ENCODE assay signal across 8 cellular contexts in genomic region chr13:49935171-49936084, GRCh38. TPM values are rescaled to one million over a fixed set of nuclear protein-coding genes. Genes with fewer than 3 reads are reported as not detected.
DNase-seq lines count a peak whose midpoint lies in the region; ATAC-seq and TF ChIP-seq lines count a peak whose summit lies in the region.

No MANE protein-coding gene starts in this region.

- TF ChIP-seq CTCF in AG10803 (conservative IDR thresholded peaks at IDR 0.05; ENCODE audit: low read length) (no peak), Panc1 (IDR thresholded peaks at IDR 0.05) (no peak), heart right ventricle (IDR thresholded peaks at IDR 0.05) (no peak)

- H3K4me3 ChIP-seq in AG10803 (ENCODE audit: low read length) (peak overlapping the region; percentile 92), Panc1 (ENCODE audit: low read depth in 2 of 2, low read length in 2 of 2) (peak overlapping the region; percentile 76 to 85), heart right ventricle (peak overlapping the region; percentile 62 to 94 (median 79)), aorta (ENCODE audit: low read length in 2 of 2) (peak overlapping the region; percentile 31 to 84)

- in situ Hi-C loops in Panc1 (cut with HindIII; ENCODE audit: low pct_unique_long_range_greater_than_20kb, low sequenced_read_pairs) = no loop called here

- H3K4me1 ChIP-seq in Panc1 (ENCODE audit: control insufficient read depth, insufficient read depth, low read length) (peaks cover 8% of the 10 kb centered on the region; the same call in 1 of the 2 replicates), heart right ventricle (peaks cover 2 to 52% (median 38%) of the 10 kb centered on the region in 9 donors), aorta (ENCODE audit: control insufficient read depth in 1 of 2, insufficient read depth in 2 of 2, low read length in 2 of 2) (no peaks in the 10 kb centered on the region)

- DNase-seq in AG10803 (ENCODE audit: low read depth) (peak; percentile 61), Panc1 (ENCODE audit: low read depth, low spot score) (no peak), heart right ventricle (peak in 1 of 2 donors; percentile 21), pons (ENCODE audit: low spot score) (peak; percentile 29), aorta (peak in 1 of 2 donors; percentile 82)
- DNase-seq in activated naive CD4-positive, alpha-beta T cell treated with anti-CD3 and anti-CD28 coated beads, Interleukin-2, amount 50 U/mL, for 72 hours (ENCODE audit: low spot score in 2 of 2) = peak; percentile 26 to 68

- H3K9me3 Mint-ChIP-seq in activated naive CD4-positive, alpha-beta T cell treated with anti-CD3 and anti-CD28 coated beads, Interleukin-2, amount 50 U/mL, for 72 hours = no peaks in the 10 kb centered on the region

- H3K36me3 Mint-ChIP-seq in activated naive CD4-positive, alpha-beta T cell treated with anti-CD3 and anti-CD28 coated beads, Interleukin-2, amount 50 U/mL, for 72 hours = peaks cover 6 to 11% of the 10 kb centered on the region in 2 donors

- peak overlapping the region; percentile 82 to 92 for H3K27ac Mint-ChIP-seq in activated naive CD4-positive, alpha-beta T cell treated with anti-CD3 and anti-CD28 coated beads, Interleukin-2, amount 50 U/mL, for 72 hours

- H3K27me3 ChIP-seq in Panc1 (ENCODE audit: control insufficient read depth, insufficient read depth, low read length) (no peaks in the 10 kb centered on the region), heart right ventricle (no peaks in the 10 kb centered on the region), aorta (ENCODE audit: control insufficient read depth in 1 of 2, insufficient read depth in 2 of 2, low read length in 1 of 2) (no peaks in the 10 kb centered on the region)

- H3K27ac ChIP-seq in Panc1 (ENCODE audit: low read length) = peak overlapping the region; percentile 79
- peak overlapping the region; percentile 30 to 90 (median 83) for H3K27ac ChIP-seq in heart right ventricle
- H3K27ac ChIP-seq in aorta (ENCODE audit: low read depth in 1 of 2, low read length in 2 of 2) = peak overlapping the region in 1 of 2 donors; percentile 19

- ATAC-seq in GM18868 (IDR thresholded peaks at IDR 0.05; ENCODE audit: unreplicated experiment) = peak; percentile 15
- ATAC-seq in HG03097 (IDR thresholded peaks at IDR 0.05; ENCODE audit: low FRiP score, unreplicated experiment) = peak; percentile 6
- peak; percentile 74 for ATAC-seq in Panc1
- peak; percentile 25 to 38 for ATAC-seq in activated naive CD4-positive, alpha-beta T cell treated with anti-CD3 and anti-CD28 coated beads, Interleukin-2, amount 50 U/mL, for 72 hours
- peak in 7 of 8 donors; percentile 10 to 58 (median 15) for ATAC-seq in heart right ventricle
- peak; percentile 42 for ATAC-seq in aorta (ENCODE audit: low FRiP score)

- 2 to 3% methylated on average over 35 of the region's 35 CpGs for WGBS in heart right ventricle, 2 donors
- 2% methylated on average over 22 to 35 of the region's 35 CpGs for WGBS in aorta, 2 donors

- TSS peak; percentile 74 for BruUV-seq in Panc1 (replicated peaks; lab: Mats Ljungman, UMichigan)

- CTCF ChIA-PET in Panc1 (lab: Charles Lee) = no interaction called here

- no peaks in the 10 kb centered on the region; the same call in 1 of the 2 replicates for H3K36me3 ChIP-seq in Panc1 (ENCODE audit: control insufficient read depth, insufficient read depth, low read length)
- peaks cover 0 to 14% (median 0%) of the 10 kb centered on the region in 9 donors for H3K36me3 ChIP-seq in heart right ventricle
- H3K36me3 ChIP-seq in aorta (ENCODE audit: control insufficient read depth in 1 of 2, insufficient read depth in 2 of 2, low read length in 1 of 2) = no peaks in the 10 kb centered on the region

- POLR2A ChIA-PET in Panc1 (lab: Charles Lee) = interaction anchor here (0.6 kb wide), 1 partner anchor 70 kb away, joined by 3 read pairs; no protein-coding TSS in a partner anchor

- H3K9me3 ChIP-seq in Panc1 (ENCODE audit: control insufficient read depth, insufficient read depth, low read depth, low read length) = no peaks in the 10 kb centered on the region
- no peaks in the 10 kb centered on the region for H3K9me3 ChIP-seq in heart right ventricle
- H3K9me3 ChIP-seq in aorta (ENCODE audit: control insufficient read depth, low read length) = no peaks in the 10 kb centered on the region

- intact Hi-C loops in Panc1 (cut with micrococcal nuclease; ENCODE audit: unreplicated experiment) (no loop called here), heart right ventricle (cut with DNase I) (loop anchor here in 3 of 10 donors (5.0 to 10.0 kb wide), 3 partner anchors 59 to 241 kb away; partner anchors contain the start of genes TRIM13 (in 2 of the 3) and EBPL (in 1 of the 3)), aorta (cut with DNase I) (loop anchor here in 1 of 2 donors (2.0 kb wide), 1 partner anchor 143 kb away; the partner anchor contains the start of gene KPNA3)

RNA-seq across cellular contexts. Expression of gene SPRYD7, which starts 0.7 kb away (rescaled TPM):
- 6.2 TPM for total RNA-seq in Panc1 (2021; ENCODE audit: unreplicated experiment)
- polyA plus RNA-seq in Panc1 (2012; ENCODE audit: insufficient read length) = 8.4 TPM
- total RNA-seq in activated naive CD4-positive, alpha-beta T cell treated with anti-CD3 and anti-CD28 coated beads, Interleukin-2, amount 50 U/mL, for 72 hours = 1 to 10 TPM; 4.6 to 5.0 TPM
- total RNA-seq in heart right ventricle = 10 to 100 TPM in 9 of 10 donors, 1 to 10 TPM in 1; 10.0 to 14.4 (median 12.9) TPM
- polyA plus RNA-seq in heart right ventricle = 10 to 100 TPM in 1 of 2 donors, 1 to 10 TPM in 1; 10.0 to 10.5 TPM
- 1 to 10 TPM; 7.3 to 8.6 TPM for total RNA-seq in aorta
- polyA plus RNA-seq in aorta = 1 to 10 TPM; 3.4 to 7.0 TPM

Comparison
In these comparisons a context has a peak if more than half of its experiments do, and no peak if none do; other contexts are left out.
1. ATAC-seq: peak in every context shown above with its lines; median percentile 74 in Panc1; 42 in aorta; 32 in activated naive CD4-positive, alpha-beta T cell treated with anti-CD3 and anti-CD28 coated beads, Interleukin-2, amount 50 U/mL, for 72 hours; 15 in GM18868; 15 in heart right ventricle; 6 in HG03097.